23 cellular contexts compared by ENCODE assay signal in genomic region chr15:71635735-71636134, GRCh38.
"Had no signal": no experiment of that assay in that cellular context is flagged by ENCODE, and none has a peak within 500 bp of the region (broad histone marks: within the 10 kb centered on the region; RNA-seq: fewer than 3 reads in every experiment).

No MANE protein-coding gene starts in this region.

- H3K9me3 ChIP-seq: gastrocnemius medialis, left ventricle myocardium inferior, lower lobe of right lung, neutrophil, tibial nerve, upper lobe of right lung, vagina had no signal

- H3K27me3 ChIP-seq: dorsolateral prefrontal cortex, gastrocnemius medialis, tibial nerve, upper lobe of right lung, vagina had no signal

- H3K36me3 ChIP-seq: gastrocnemius medialis, left ventricle myocardium inferior, lower lobe of right lung, neutrophil, tibial nerve, upper lobe of right lung, vagina had no signal

- H3K9me3 Mint-ChIP-seq: memory B cell; nephron; stimulated activated effector memory CD8-positive, alpha-beta T cell treated with anti-CD3 and anti-CD28 coated beads, Interleukin-12 subunit alpha, Interleukin-12 subunit beta, amount 100 ng/mL, for 72 hours had no signal

- H3K4me3 ChIP-seq: dorsolateral prefrontal cortex, gastrocnemius medialis, left ventricle myocardium inferior, lower lobe of right lung, smooth muscle cell, tibial nerve, upper lobe of right lung, vagina had no signal

- H3K4me3 Mint-ChIP-seq: memory B cell; naive B cell; nephron; stimulated activated effector memory CD8-positive, alpha-beta T cell treated with anti-CD3 and anti-CD28 coated beads, Interleukin-12 subunit alpha, Interleukin-12 subunit beta, amount 100 ng/mL, for 72 hours had no signal

- H3K4me1 Mint-ChIP-seq: memory B cell; naive B cell; stimulated activated effector memory CD8-positive, alpha-beta T cell treated with anti-CD3 and anti-CD28 coated beads, Interleukin-12 subunit alpha, Interleukin-12 subunit beta, amount 100 ng/mL, for 72 hours had no signal

- H3K4me1 ChIP-seq: lower lobe of right lung, tibial nerve, upper lobe of right lung had no signal

- DNase-seq: cortex of kidney; dorsolateral prefrontal cortex; effector CD8-positive, alpha-beta T cell; gastrocnemius medialis; kidney; left cardiac atrium; left ventricle myocardium inferior; lower lobe of right lung; naive B cell; right cardiac atrium; stimulated activated CD4-positive, alpha-beta T cell treated with anti-CD3 and anti-CD28 coated beads, Interleukin-4, amount 100 ng/mL, for 1 hour; stimulated activated CD8-positive, alpha-beta memory T cell treated with anti-CD3 and anti-CD28 coated beads, Interleukin-4, amount 100 ng/mL, for 48 hours; stimulated activated naive CD8-positive, alpha-beta T cell treated with anti-CD3 and anti-CD28 coated beads, Interleukin-15, Interleukin-2, amounts not matched to agents 100 U/mL and 50 U/mL, for 24 hours; upper lobe of right lung had no signal

- H3K27ac Mint-ChIP-seq: memory B cell; naive B cell; stimulated activated effector memory CD8-positive, alpha-beta T cell treated with anti-CD3 and anti-CD28 coated beads, Interleukin-12 subunit alpha, Interleukin-12 subunit beta, amount 100 ng/mL, for 72 hours had no signal

- ATAC-seq: esophagus mucosa; gastrocnemius medialis; left cardiac atrium; lower lobe of right lung; right cardiac atrium; stimulated activated effector memory CD8-positive, alpha-beta T cell treated with anti-CD3 and anti-CD28 coated beads, Interleukin-12 subunit alpha, Interleukin-12 subunit beta, amount 100 ng/mL, for 72 hours; stimulated activated naive CD8-positive, alpha-beta T cell treated with anti-CD3 and anti-CD28 coated beads, Interleukin-15, Interleukin-2, amounts not matched to agents 100 U/mL and 50 U/mL, for 24 hours; upper lobe of right lung had no signal

- H3K27ac ChIP-seq: dorsolateral prefrontal cortex, gastrocnemius medialis, lower lobe of right lung, neutrophil, tibial nerve, upper lobe of right lung, vagina had no signal

- H3K4me2 ChIP-seq: smooth muscle cell had no signal

- FAIRE-seq: endometrium, kidney had no signal

- H3K36me3 Mint-ChIP-seq: memory B cell; naive B cell; stimulated activated effector memory CD8-positive, alpha-beta T cell treated with anti-CD3 and anti-CD28 coated beads, Interleukin-12 subunit alpha, Interleukin-12 subunit beta, amount 100 ng/mL, for 72 hours had no signal
